ENCODE assay signal across 8 cellular contexts in the genomic region with DNA sequence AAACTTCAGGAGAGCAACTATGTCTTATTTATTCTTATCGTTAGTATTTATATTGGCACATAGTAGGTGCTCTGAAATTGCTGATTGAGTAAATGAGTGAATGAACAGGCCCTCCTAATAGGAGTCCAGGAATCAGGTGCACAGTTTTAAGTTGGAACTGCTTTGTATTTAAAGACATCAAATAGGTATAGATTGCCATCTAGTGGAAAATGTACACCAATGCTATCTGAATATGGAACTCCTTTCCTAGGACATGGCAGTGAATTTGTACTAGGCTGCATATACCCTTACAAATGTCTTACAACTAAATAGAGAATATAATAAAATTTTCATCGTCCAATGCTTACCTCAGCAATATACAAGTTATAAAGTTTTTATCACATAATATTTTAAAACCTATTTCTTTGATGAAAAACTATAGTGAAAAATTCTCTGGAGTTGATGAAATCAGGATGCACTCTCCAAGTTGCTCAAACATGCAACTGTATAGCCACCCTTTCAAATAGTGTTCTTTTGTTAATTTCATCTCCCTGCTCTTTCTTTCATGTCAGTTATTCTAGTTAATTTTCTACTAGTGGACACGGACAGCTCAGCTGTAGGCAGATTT.
A peak's percentile ranks its signal among the peaks of the same experiment; 100 is the strongest.
DNase-seq lines count a peak whose midpoint lies in the region; ATAC-seq and TF ChIP-seq lines count a peak whose summit lies in the region.

No MANE protein-coding gene starts in this region.

- CTCF ChIA-PET in SK-N-SH (lab: Yijun Ruan, JAX): interaction anchor here (0.9 to 18.8 kb wide), 11 partner anchors 9 to 1568 kb away, joined by 3 to 636 read pairs (median 4); no protein-coding TSS in a partner anchor

- no peak overlapping the region for H3K9ac ChIP-seq in SK-N-SH

- intact Hi-C loops in left ventricle myocardium inferior (cut with micrococcal nuclease): no loop called here

- peak; percentile 38 for DNase-seq in GM10266 (ENCODE audit: extremely low spot score)
- no peak for DNase-seq in GM23338 (ENCODE audit: low spot score)
- peak; percentile 27 for DNase-seq in LoVo (ENCODE audit: low spot score)
- DNase-seq in SK-N-SH: peak; percentile 61
- DNase-seq in left ventricle myocardium inferior: no peak
- no peak for DNase-seq in stimulated activated effector memory CD8-positive, alpha-beta T cell treated with anti-CD3 and anti-CD28 coated beads, Interleukin-12 subunit alpha, Interleukin-12 subunit beta, amount 100 ng/mL, for 72 hours (ENCODE audit: low spot score in 2 of 2)
- DNase-seq in NCI-H524 treated with DMSO at 0.1 percent for 48 hours (lab: John Stamatoyannopoulos, UW): no peak
- no peak for DNase-seq in effector memory CD8-positive, alpha-beta T cell

- no peaks in the 10 kb centered on the region for H3K9me3 Mint-ChIP-seq in GM23338
- no peaks in the 10 kb centered on the region for H3K9me3 Mint-ChIP-seq in stimulated activated effector memory CD8-positive, alpha-beta T cell treated with anti-CD3 and anti-CD28 coated beads, Interleukin-12 subunit alpha, Interleukin-12 subunit beta, amount 100 ng/mL, for 72 hours
- no peaks in the 10 kb centered on the region for H3K9me3 Mint-ChIP-seq in effector memory CD8-positive, alpha-beta T cell

- H3F3A ChIP-seq in GM23338 (replicated peaks; ENCODE audit: low read depth) (no peaks in the 10 kb centered on the region), SK-N-SH (replicated peaks; ENCODE audit: insufficient read depth) (no peaks in the 10 kb centered on the region)

- H3K79me2 ChIP-seq in GM23338 (replicated peaks; ENCODE audit: insufficient read depth): no peaks in the 10 kb centered on the region
- H3K79me2 ChIP-seq in SK-N-SH (ENCODE audit: insufficient read depth): no peaks in the 10 kb centered on the region; the same call in 1 of the 2 replicates

- TF ChIP-seq RAD21 in SK-N-SH (IDR thresholded peaks at IDR 0.05; ENCODE audit: low read length): peak; percentile 79

- H3K36me3 Mint-ChIP-seq in GM23338 (ENCODE audit: low read depth): no peaks in the 10 kb centered on the region
- no peaks in the 10 kb centered on the region for H3K36me3 Mint-ChIP-seq in stimulated activated effector memory CD8-positive, alpha-beta T cell treated with anti-CD3 and anti-CD28 coated beads, Interleukin-12 subunit alpha, Interleukin-12 subunit beta, amount 100 ng/mL, for 72 hours
- peaks cover 2% of the 10 kb centered on the region for H3K36me3 Mint-ChIP-seq in effector memory CD8-positive, alpha-beta T cell (ENCODE audit: insufficient read depth)

- TF ChIP-seq CTCF in GM10266 (IDR thresholded peaks at IDR 0.05; ENCODE audit: control insufficient read depth, insufficient read depth, low read depth, missing control alignments) (peak; percentile 59), GM23338 (conservative IDR thresholded peaks at IDR 0.05; ENCODE audit: low read depth in 2 of 2) (peak; percentile 50 to 63; a peak in 3 of 4 replicates), SK-N-SH (IDR thresholded peaks at IDR 0.05) (peak; percentile 70), left ventricle myocardium inferior (IDR thresholded peaks at IDR 0.05; ENCODE audit: borderline replicate concordance) (peak; percentile 56)

- TF ChIP-seq EP300 in SK-N-SH (IDR thresholded peaks at IDR 0.05; ENCODE audit: borderline replicate concordance in 1 of 2, low read depth in 1 of 2, low read length in 1 of 2): no peak

- H3K4me3 ChIP-seq in GM23338: no peak overlapping the region
- no peak overlapping the region; a peak in 1 of 4 replicates for H3K4me3 ChIP-seq in SK-N-SH (ENCODE audit: low read depth in 2 of 2, low read length in 1 of 2)
- no peak overlapping the region for H3K4me3 ChIP-seq in left ventricle myocardium inferior

- WGBS in SK-N-SH (ENCODE audit: low lambda C conversion rate): 28% methylated on average over 3 of the region's 3 CpGs

- no peak overlapping the region for H3K27ac Mint-ChIP-seq in GM23338
- H3K27ac Mint-ChIP-seq in stimulated activated effector memory CD8-positive, alpha-beta T cell treated with anti-CD3 and anti-CD28 coated beads, Interleukin-12 subunit alpha, Interleukin-12 subunit beta, amount 100 ng/mL, for 72 hours: no peak overlapping the region
- H3K27ac Mint-ChIP-seq in effector memory CD8-positive, alpha-beta T cell: no peak overlapping the region

- H3K36me3 ChIP-seq in GM23338 (ENCODE audit: insufficient read depth): no peaks in the 10 kb centered on the region
- H3K36me3 ChIP-seq in SK-N-SH (replicated peaks in 1 of 2; ENCODE audit: control insufficient read depth in 1 of 2, insufficient read depth in 2 of 2, low read length in 1 of 2): no peaks in the 10 kb centered on the region
- no peaks in the 10 kb centered on the region for H3K36me3 ChIP-seq in left ventricle myocardium inferior

- H3K27ac ChIP-seq in GM23338 (ENCODE audit: low read depth) (no peak overlapping the region), SK-N-SH (ENCODE audit: low read depth in 2 of 2, low read length in 1 of 2) (no peak overlapping the region), left ventricle myocardium inferior (replicated peaks) (no peak overlapping the region)

- POLR2A ChIA-PET in SK-N-SH (lab: Yijun Ruan, JAX): no interaction called here

- H3K4me1 ChIP-seq in GM23338 (ENCODE audit: insufficient read depth): no peaks in the 10 kb centered on the region
- H3K4me1 ChIP-seq in SK-N-SH (ENCODE audit: control insufficient read depth in 1 of 2, insufficient read depth in 2 of 2, low read depth in 1 of 2, low read length in 1 of 2): no peaks in the 10 kb centered on the region; a peak in 2 of 4 replicates
- no peaks in the 10 kb centered on the region for H3K4me1 ChIP-seq in left ventricle myocardium inferior

- H3K9me3 ChIP-seq in SK-N-SH: no peaks in the 10 kb centered on the region
- H3K9me3 ChIP-seq in left ventricle myocardium inferior (replicated peaks): no peaks in the 10 kb centered on the region

- no peaks in the 10 kb centered on the region for H3K9me2 ChIP-seq in GM23338 (ENCODE audit: insufficient read depth)
- no peaks in the 10 kb centered on the region for H3K9me2 ChIP-seq in SK-N-SH

- H3K4me1 Mint-ChIP-seq in GM23338: no peaks in the 10 kb centered on the region
- no peaks in the 10 kb centered on the region for H3K4me1 Mint-ChIP-seq in stimulated activated effector memory CD8-positive, alpha-beta T cell treated with anti-CD3 and anti-CD28 coated beads, Interleukin-12 subunit alpha, Interleukin-12 subunit beta, amount 100 ng/mL, for 72 hours
- no peaks in the 10 kb centered on the region for H3K4me1 Mint-ChIP-seq in effector memory CD8-positive, alpha-beta T cell (ENCODE audit: low read depth in 2 of 2)

- ATAC-seq in GM23338: no peak
- no peak for ATAC-seq in stimulated activated effector memory CD8-positive, alpha-beta T cell treated with anti-CD3 and anti-CD28 coated beads, Interleukin-12 subunit alpha, Interleukin-12 subunit beta, amount 100 ng/mL, for 72 hours
- ATAC-seq in effector memory CD8-positive, alpha-beta T cell (replicated peaks): no peak

- H4K20me1 ChIP-seq in GM23338 (replicated peaks; ENCODE audit: insufficient read depth): no peaks in the 10 kb centered on the region
- H4K20me1 ChIP-seq in SK-N-SH (ENCODE audit: insufficient read depth): no peaks in the 10 kb centered on the region

- H3K4me2 ChIP-seq in GM23338 (no peak overlapping the region), SK-N-SH (no peak overlapping the region)

- H3K4me3 Mint-ChIP-seq in GM23338: no peak overlapping the region
- H3K4me3 Mint-ChIP-seq in stimulated activated effector memory CD8-positive, alpha-beta T cell treated with anti-CD3 and anti-CD28 coated beads, Interleukin-12 subunit alpha, Interleukin-12 subunit beta, amount 100 ng/mL, for 72 hours: no peak overlapping the region
- H3K4me3 Mint-ChIP-seq in effector memory CD8-positive, alpha-beta T cell: no peak overlapping the region

- H2AFZ ChIP-seq in GM23338: no peak overlapping the region
- no peak overlapping the region for H2AFZ ChIP-seq in SK-N-SH (ENCODE audit: low read depth)

- H3K27me3 ChIP-seq in GM23338 (ENCODE audit: insufficient read depth) (no peaks in the 10 kb centered on the region), SK-N-SH (ENCODE audit: insufficient read depth) (no peaks in the 10 kb centered on the region), left ventricle myocardium inferior (ENCODE audit: low read depth) (no peaks in the 10 kb centered on the region)

- H3K27me3 Mint-ChIP-seq in GM23338 (ENCODE audit: insufficient read depth, low read depth, poor library complexity): peaks cover 1% of the 10 kb centered on the region
- H3K27me3 Mint-ChIP-seq in effector memory CD8-positive, alpha-beta T cell: no peaks in the 10 kb centered on the region

TF ChIP-seq in GM23338, 12 proteins besides CTCF, POLR2A, EP300 and RAD21 (continues in another document):
- TF ChIP-seq EZH2phosphoT487 (IDR thresholded peaks at IDR 0.05; ENCODE audit: unreplicated experiment): no peak
- TF ChIP-seq, protein P1, sequence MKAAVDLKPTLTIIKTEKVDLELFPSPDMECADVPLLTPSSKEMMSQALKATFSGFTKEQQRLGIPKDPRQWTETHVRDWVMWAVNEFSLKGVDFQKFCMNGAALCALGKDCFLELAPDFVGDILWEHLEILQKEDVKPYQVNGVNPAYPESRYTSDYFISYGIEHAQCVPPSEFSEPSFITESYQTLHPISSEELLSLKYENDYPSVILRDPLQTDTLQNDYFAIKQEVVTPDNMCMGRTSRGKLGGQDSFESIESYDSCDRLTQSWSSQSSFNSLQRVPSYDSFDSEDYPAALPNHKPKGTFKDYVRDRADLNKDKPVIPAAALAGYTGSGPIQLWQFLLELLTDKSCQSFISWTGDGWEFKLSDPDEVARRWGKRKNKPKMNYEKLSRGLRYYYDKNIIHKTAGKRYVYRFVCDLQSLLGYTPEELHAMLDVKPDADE (IDR thresholded peaks at IDR 0.05): no peak
- TF ChIP-seq ZNF114 (CRISPR knock-in tag; IDR thresholded peaks at IDR 0.05): no peak

TF ChIP-seq in SK-N-SH, 30 proteins besides CTCF, POLR2A, EP300 and RAD21:
- TF ChIP-seq ELF1 (IDR thresholded peaks at IDR 0.05) (no peak), SMC3 (IDR thresholded peaks at IDR 0.05; ENCODE audit: low read depth, low read length) (peak; percentile 41; the same call in 1 of the 2 replicates), TAF1 (IDR thresholded peaks at IDR 0.05; ENCODE audit: borderline replicate concordance, low read depth, low read length) (no peak)

Comparison
In these comparisons a context has a peak if more than half of its experiments do, and no peak if none do; other contexts are left out.
1. DNase-seq: peak in GM10266 (single experiment), LoVo (single experiment) and SK-N-SH (single experiment); none in GM23338 (single experiment), left ventricle myocardium inferior (single experiment), stimulated activated effector memory CD8-positive, alpha-beta T cell treated with anti-CD3 and anti-CD28 coated beads, Interleukin-12 subunit alpha, Interleukin-12 subunit beta, amount 100 ng/mL, for 72 hours (0 of 2), NCI-H524 treated with DMSO at 0.1 percent for 48 hours (single experiment) and effector memory CD8-positive, alpha-beta T cell (0 of 3).
2. Peak in every context shown above with its lines, with median percentiles within 50 percentile points of each other: CTCF ChIP-seq.